Comparison of ENCODE assay signal across 1 cellular context in the genomic region with DNA sequence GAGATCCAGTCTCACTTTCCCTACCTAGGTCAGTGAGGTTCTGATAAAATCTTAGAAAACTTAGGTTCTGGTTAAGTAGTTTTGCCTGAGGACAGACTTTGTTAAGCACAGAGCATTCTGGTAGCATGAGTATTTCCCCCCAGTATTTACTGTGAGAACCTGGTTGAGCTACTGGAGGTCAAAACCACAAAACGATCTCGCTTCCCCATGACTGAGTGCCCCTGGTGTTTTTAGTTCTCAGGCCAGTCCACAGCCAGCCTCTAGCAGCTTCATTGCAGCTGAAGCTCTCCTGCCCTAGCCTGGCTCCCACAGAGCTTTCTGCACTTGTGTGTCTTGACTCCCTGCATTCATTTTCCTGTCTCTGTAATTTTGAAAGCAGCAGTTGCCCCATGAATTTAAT.
TF ChIP-seq lines count a peak whose summit lies in the region.

No MANE protein-coding gene starts in this region.

TF ChIP-seq in GM12878, 131 proteins besides CTCF, POLR2A, EP300 and RAD21 (continued from another document):
- TF ChIP-seq, protein P1, sequence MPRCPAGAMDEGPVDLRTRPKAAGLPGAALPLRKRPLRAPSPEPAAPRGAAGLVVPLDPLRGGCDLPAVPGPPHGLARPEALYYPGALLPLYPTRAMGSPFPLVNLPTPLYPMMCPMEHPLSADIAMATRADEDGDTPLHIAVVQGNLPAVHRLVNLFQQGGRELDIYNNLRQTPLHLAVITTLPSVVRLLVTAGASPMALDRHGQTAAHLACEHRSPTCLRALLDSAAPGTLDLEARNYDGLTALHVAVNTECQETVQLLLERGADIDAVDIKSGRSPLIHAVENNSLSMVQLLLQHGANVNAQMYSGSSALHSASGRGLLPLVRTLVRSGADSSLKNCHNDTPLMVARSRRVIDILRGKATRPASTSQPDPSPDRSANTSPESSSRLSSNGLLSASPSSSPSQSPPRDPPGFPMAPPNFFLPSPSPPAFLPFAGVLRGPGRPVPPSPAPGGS (IDR thresholded peaks at IDR 0.05; ENCODE audit: borderline replicate concordance, insufficient read depth, low read depth, low read length, poor library complexity, severe bottlenecking), result peak; percentile 97
- TF ChIP-seq RUNX3 (IDR thresholded peaks at IDR 0.05; ENCODE audit: low read length) (peak; percentile 93), KDM1A (IDR thresholded peaks at IDR 0.05; ENCODE audit: borderline replicate concordance) (no peak), SIN3A (IDR thresholded peaks at IDR 0.05; ENCODE audit: low read depth, low read length) (no peak), MEF2B (IDR thresholded peaks at IDR 0.05; ENCODE audit: partially characterized antibody, poor library complexity, severe bottlenecking) (peak; percentile 72), HDGF (IDR thresholded peaks at IDR 0.05) (no peak), CHD1 (IDR thresholded peaks at IDR 0.05; ENCODE audit: low read depth, low read length) (no peak), FOXK2 (IDR thresholded peaks at IDR 0.05) (no peak), CBX5 (IDR thresholded peaks at IDR 0.05; ENCODE audit: low read depth) (no peak), BRCA1 (IDR thresholded peaks at IDR 0.05; ENCODE audit: low read depth, low read length) (no peak), SUZ12 (IDR thresholded peaks at IDR 0.05; ENCODE audit: unreplicated experiment) (no peak), SPI1 (IDR thresholded peaks at IDR 0.05; ENCODE audit: borderline replicate concordance, insufficient read depth, low read depth, low read length) (peak; percentile 74), BCL11A (IDR thresholded peaks at IDR 0.05; ENCODE audit: low read depth, low read length) (peak; percentile 49; the same call in 1 of the 2 replicates), BHLHE40 (IDR thresholded peaks at IDR 0.05; ENCODE audit: borderline replicate concordance in 1 of 2, low read depth in 2 of 2, low read length in 1 of 2) (0 out of 4 replicates have a peak, but pooled peaks of 1 of the 2 experiments have one; percentile 9), TCF12 (IDR thresholded peaks at IDR 0.05; ENCODE audit: low read depth, low read length) (peak; percentile 68; the same call in 1 of the 2 replicates), FOXM1 (IDR thresholded peaks at IDR 0.05; ENCODE audit: low read depth, low read length) (peak; percentile 39; the same call in 1 of the 2 replicates), CREM (IDR thresholded peaks at IDR 0.05; ENCODE audit: low read depth) (0 out of 2 replicates have a peak, but pooled peaks have one; percentile 21), EED (IDR thresholded peaks at IDR 0.05; ENCODE audit: low read depth) (no peak; the same call in 1 of the 2 replicates), NR2C1 (IDR thresholded peaks at IDR 0.05) (no peak), CBFB (IDR thresholded peaks at IDR 0.05; ENCODE audit: low read depth) (0 out of 2 replicates have a peak, but pooled peaks have one; percentile 43), ZNF274 (IDR thresholded peaks at IDR 0.05; ENCODE audit: insufficient read depth, insufficient read length) (no peak), ZNF24 (IDR thresholded peaks at IDR 0.05) (no peak), GATAD2B (conservative IDR thresholded peaks at IDR 0.05; ENCODE audit: low read depth) (peak; percentile 66; the same call in 1 of the 2 replicates), ASH2L (IDR thresholded peaks at IDR 0.05; ENCODE audit: borderline replicate concordance, low read depth) (no peak), POU2F2 (IDR thresholded peaks at IDR 0.05; ENCODE audit: borderline replicate concordance, low read depth, low read length) (no peak)
- TF ChIP-seq, protein P2, sequence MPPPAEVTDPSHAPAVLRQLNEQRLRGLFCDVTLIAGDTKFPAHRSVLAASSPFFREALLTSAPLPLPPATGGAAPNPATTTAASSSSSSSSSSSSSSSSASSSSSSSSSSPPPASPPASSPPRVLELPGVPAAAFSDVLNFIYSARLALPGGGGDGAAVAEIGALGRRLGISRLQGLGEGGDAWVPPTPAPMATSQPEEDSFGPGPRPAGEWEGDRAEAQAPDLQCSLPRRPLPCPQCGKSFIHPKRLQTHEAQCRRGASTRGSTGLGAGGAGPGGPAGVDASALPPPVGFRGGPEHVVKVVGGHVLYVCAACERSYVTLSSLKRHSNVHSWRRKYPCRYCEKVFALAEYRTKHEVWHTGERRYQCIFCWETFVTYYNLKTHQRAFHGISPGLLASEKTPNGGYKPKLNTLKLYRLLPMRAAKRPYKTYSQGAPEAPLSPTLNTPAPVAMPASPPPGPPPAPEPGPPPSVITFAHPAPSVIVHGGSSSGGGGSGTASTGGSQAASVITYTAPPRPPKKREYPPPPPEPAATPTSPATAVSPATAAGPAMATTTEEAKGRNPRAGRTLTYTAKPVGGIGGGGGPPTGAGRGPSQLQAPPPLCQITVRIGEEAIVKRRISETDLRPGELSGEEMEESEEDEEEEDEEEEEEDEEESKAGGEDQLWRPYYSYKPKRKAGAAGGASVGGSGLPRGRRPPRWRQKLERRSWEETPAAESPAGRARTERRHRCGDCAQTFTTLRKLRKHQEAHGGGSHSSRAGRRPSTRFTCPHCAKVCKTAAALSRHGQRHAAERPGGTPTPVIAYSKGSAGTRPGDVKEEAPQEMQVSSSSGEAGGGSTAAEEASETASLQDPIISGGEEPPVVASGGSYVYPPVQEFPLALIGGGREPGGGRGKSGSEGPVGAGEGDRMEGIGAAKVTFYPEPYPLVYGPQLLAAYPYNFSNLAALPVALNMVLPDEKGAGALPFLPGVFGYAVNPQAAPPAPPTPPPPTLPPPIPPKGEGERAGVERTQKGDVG (CRISPR knock-in tag; IDR thresholded peaks at IDR 0.05), result no peak
- TF ChIP-seq, protein P3, sequence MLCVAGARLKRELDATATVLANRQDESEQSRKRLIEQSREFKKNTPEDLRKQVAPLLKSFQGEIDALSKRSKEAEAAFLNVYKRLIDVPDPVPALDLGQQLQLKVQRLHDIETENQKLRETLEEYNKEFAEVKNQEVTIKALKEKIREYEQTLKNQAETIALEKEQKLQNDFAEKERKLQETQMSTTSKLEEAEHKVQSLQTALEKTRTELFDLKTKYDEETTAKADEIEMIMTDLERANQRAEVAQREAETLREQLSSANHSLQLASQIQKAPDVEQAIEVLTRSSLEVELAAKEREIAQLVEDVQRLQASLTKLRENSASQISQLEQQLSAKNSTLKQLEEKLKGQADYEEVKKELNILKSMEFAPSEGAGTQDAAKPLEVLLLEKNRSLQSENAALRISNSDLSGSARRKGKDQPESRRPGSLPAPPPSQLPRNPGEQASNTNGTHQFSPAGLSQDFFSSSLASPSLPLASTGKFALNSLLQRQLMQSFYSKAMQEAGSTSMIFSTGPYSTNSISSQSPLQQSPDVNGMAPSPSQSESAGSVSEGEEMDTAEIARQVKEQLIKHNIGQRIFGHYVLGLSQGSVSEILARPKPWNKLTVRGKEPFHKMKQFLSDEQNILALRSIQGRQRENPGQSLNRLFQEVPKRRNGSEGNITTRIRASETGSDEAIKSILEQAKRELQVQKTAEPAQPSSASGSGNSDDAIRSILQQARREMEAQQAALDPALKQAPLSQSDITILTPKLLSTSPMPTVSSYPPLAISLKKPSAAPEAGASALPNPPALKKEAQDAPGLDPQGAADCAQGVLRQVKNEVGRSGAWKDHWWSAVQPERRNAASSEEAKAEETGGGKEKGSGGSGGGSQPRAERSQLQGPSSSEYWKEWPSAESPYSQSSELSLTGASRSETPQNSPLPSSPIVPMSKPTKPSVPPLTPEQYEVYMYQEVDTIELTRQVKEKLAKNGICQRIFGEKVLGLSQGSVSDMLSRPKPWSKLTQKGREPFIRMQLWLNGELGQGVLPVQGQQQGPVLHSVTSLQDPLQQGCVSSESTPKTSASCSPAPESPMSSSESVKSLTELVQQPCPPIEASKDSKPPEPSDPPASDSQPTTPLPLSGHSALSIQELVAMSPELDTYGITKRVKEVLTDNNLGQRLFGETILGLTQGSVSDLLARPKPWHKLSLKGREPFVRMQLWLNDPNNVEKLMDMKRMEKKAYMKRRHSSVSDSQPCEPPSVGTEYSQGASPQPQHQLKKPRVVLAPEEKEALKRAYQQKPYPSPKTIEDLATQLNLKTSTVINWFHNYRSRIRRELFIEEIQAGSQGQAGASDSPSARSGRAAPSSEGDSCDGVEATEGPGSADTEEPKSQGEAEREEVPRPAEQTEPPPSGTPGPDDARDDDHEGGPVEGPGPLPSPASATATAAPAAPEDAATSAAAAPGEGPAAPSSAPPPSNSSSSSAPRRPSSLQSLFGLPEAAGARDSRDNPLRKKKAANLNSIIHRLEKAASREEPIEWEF (IDR thresholded peaks at IDR 0.05; ENCODE audit: insufficient replicate concordance, low read depth, low read length), result no peak
- TF ChIP-seq, protein P4, sequence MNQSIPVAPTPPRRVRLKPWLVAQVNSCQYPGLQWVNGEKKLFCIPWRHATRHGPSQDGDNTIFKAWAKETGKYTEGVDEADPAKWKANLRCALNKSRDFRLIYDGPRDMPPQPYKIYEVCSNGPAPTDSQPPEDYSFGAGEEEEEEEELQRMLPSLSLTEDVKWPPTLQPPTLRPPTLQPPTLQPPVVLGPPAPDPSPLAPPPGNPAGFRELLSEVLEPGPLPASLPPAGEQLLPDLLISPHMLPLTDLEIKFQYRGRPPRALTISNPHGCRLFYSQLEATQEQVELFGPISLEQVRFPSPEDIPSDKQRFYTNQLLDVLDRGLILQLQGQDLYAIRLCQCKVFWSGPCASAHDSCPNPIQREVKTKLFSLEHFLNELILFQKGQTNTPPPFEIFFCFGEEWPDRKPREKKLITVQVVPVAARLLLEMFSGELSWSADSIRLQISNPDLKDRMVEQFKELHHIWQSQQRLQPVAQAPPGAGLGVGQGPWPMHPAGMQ (IDR thresholded peaks at IDR 0.05; ENCODE audit: borderline replicate concordance), result no peak
- TF ChIP-seq, protein P5, sequence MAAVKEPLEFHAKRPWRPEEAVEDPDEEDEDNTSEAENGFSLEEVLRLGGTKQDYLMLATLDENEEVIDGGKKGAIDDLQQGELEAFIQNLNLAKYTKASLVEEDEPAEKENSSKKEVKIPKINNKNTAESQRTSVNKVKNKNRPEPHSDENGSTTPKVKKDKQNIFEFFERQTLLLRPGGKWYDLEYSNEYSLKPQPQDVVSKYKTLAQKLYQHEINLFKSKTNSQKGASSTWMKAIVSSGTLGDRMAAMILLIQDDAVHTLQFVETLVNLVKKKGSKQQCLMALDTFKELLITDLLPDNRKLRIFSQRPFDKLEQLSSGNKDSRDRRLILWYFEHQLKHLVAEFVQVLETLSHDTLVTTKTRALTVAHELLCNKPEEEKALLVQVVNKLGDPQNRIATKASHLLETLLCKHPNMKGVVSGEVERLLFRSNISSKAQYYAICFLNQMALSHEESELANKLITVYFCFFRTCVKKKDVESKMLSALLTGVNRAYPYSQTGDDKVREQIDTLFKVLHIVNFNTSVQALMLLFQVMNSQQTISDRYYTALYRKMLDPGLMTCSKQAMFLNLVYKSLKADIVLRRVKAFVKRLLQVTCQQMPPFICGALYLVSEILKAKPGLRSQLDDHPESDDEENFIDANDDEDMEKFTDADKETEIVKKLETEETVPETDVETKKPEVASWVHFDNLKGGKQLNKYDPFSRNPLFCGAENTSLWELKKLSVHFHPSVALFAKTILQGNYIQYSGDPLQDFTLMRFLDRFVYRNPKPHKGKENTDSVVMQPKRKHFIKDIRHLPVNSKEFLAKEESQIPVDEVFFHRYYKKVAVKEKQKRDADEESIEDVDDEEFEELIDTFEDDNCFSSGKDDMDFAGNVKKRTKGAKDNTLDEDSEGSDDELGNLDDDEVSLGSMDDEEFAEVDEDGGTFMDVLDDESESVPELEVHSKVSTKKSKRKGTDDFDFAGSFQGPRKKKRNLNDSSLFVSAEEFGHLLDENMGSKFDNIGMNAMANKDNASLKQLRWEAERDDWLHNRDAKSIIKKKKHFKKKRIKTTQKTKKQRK (IDR thresholded peaks at IDR 0.05; ENCODE audit: low read depth, low read length), result no peak
- TF ChIP-seq, protein P6, sequence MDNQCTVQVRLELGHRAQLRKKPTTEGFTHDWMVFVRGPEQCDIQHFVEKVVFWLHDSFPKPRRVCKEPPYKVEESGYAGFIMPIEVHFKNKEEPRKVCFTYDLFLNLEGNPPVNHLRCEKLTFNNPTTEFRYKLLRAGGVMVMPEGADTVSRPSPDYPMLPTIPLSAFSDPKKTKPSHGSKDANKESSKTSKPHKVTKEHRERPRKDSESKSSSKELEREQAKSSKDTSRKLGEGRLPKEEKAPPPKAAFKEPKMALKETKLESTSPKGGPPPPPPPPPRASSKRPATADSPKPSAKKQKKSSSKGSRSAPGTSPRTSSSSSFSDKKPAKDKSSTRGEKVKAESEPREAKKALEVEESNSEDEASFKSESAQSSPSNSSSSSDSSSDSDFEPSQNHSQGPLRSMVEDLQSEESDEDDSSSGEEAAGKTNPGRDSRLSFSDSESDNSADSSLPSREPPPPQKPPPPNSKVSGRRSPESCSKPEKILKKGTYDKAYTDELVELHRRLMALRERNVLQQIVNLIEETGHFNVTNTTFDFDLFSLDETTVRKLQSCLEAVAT (IDR thresholded peaks at IDR 0.05), result no peak
TF ChIP-seq in GM12878: peak in this region for 16.
